24 cellular contexts compared by ENCODE assay signal in genomic region chr4:152618971-152619370, GRCh38.
"Had no signal": no experiment of that assay in that cellular context is flagged by ENCODE, and none has a peak within 500 bp of the region (broad histone marks: within the 10 kb centered on the region; RNA-seq: fewer than 3 reads in every experiment).

No MANE protein-coding gene starts in this region.

- H3K27ac Mint-ChIP-seq: activated CD4-positive, alpha-beta T cell treated with anti-CD3 and anti-CD28 coated beads for 36 hours; activated CD8-positive, alpha-beta memory T cell treated with anti-CD3 and anti-CD28 coated beads, Interleukin-2, amount 10 ng/mL, durations not matched to agents 7 days and 5 days; activated CD8-positive, alpha-beta T cell treated with anti-CD3 and anti-CD28 coated beads, Interleukin-2, amount 10 ng/mL, durations not matched to agents 7 days and 5 days; activated naive CD4-positive, alpha-beta T cell treated with anti-CD3 and anti-CD28 coated beads, Interleukin-2, amount 50 U/mL, for 72 hours; activated T-helper 2 cell treated with anti-CD3 and anti-CD28 coated beads, Interferon-gamma antibody, Interleukin-2, Interleukin-4, amounts not matched to agents 10 μg/mL and 5 μg/mL and 100 μg/mL, durations not matched to agents 14 hours and 24 hours and 36 hours; dendritic cell treated with granulocyte-macrophage colony-stimulating factor and Interleukin-4, amounts not matched to agents 40 ng/mL and 50 ng/mL, for 4 days; endodermal cell; memory B cell; naive thymus-derived CD8-positive, alpha-beta T cell; T-helper 2 cell treated with Interferon-gamma antibody and Interleukin-4, amounts not matched to agents 5 μg/mL and 100 μg/mL, for 36 hours had no signal

- DNase-seq: activated CD4-positive, alpha-beta T cell treated with anti-CD3 and anti-CD28 coated beads for 36 hours; activated CD4-positive, CD25-positive, alpha-beta regulatory T cell; activated CD8-positive, alpha-beta memory T cell treated with anti-CD3 and anti-CD28 coated beads, Interleukin-2, amount 10 ng/mL, durations not matched to agents 7 days and 5 days; activated CD8-positive, alpha-beta T cell treated with anti-CD3 and anti-CD28 coated beads, Interleukin-2, amount 10 ng/mL, durations not matched to agents 7 days and 5 days; activated T-cell treated with anti-CD3 and anti-CD28 coated beads, Interleukin-2, amount 50 U/mL, for 48 hours; endodermal cell; hippocampal formation; kidney; midbrain; naive thymus-derived CD8-positive, alpha-beta T cell; nucleus accumbens; right cardiac atrium; stimulated activated naive CD4-positive, alpha-beta T cell; tibial artery had no signal

- H3K4me3 ChIP-seq: breast epithelium, gastroesophageal sphincter, suprapubic skin, tibial artery had no signal

- H3K4me1 ChIP-seq: breast epithelium, gastroesophageal sphincter, suprapubic skin, tibial artery had no signal

- ATAC-seq: activated CD4-positive, alpha-beta T cell treated with anti-CD3 and anti-CD28 coated beads for 36 hours; activated CD8-positive, alpha-beta memory T cell treated with anti-CD3 and anti-CD28 coated beads, Interleukin-2, amount 10 ng/mL, durations not matched to agents 7 days and 5 days; activated CD8-positive, alpha-beta T cell treated with anti-CD3 and anti-CD28 coated beads, Interleukin-2, amount 10 ng/mL, durations not matched to agents 7 days and 5 days; activated naive CD4-positive, alpha-beta T cell treated with anti-CD3 and anti-CD28 coated beads, Interleukin-2, amount 50 U/mL, for 72 hours; gastroesophageal sphincter; naive thymus-derived CD8-positive, alpha-beta T cell; right cardiac atrium had no signal

- H3K4me3 Mint-ChIP-seq: activated CD4-positive, alpha-beta T cell treated with anti-CD3 and anti-CD28 coated beads for 36 hours; activated CD8-positive, alpha-beta memory T cell treated with anti-CD3 and anti-CD28 coated beads, Interleukin-2, amount 10 ng/mL, durations not matched to agents 7 days and 5 days; activated CD8-positive, alpha-beta T cell treated with anti-CD3 and anti-CD28 coated beads, Interleukin-2, amount 10 ng/mL, durations not matched to agents 7 days and 5 days; central memory CD8-positive, alpha-beta T cell; dendritic cell treated with granulocyte-macrophage colony-stimulating factor and Interleukin-4, amounts not matched to agents 40 ng/mL and 50 ng/mL, for 4 days; endodermal cell; memory B cell; naive thymus-derived CD8-positive, alpha-beta T cell; neural crest cell; T-helper 2 cell treated with Interferon-gamma antibody and Interleukin-4, amounts not matched to agents 5 μg/mL and 100 μg/mL, for 36 hours had no signal

- H3K36me3 Mint-ChIP-seq: activated CD8-positive, alpha-beta memory T cell treated with anti-CD3 and anti-CD28 coated beads, Interleukin-2, amount 10 ng/mL, durations not matched to agents 7 days and 5 days; activated naive CD4-positive, alpha-beta T cell treated with anti-CD3 and anti-CD28 coated beads, Interleukin-2, amount 50 U/mL, for 72 hours; memory B cell had no signal

- H3K4me1 Mint-ChIP-seq: activated CD4-positive, alpha-beta T cell treated with anti-CD3 and anti-CD28 coated beads for 36 hours; activated CD8-positive, alpha-beta memory T cell treated with anti-CD3 and anti-CD28 coated beads, Interleukin-2, amount 10 ng/mL, durations not matched to agents 7 days and 5 days; central memory CD8-positive, alpha-beta T cell; naive thymus-derived CD8-positive, alpha-beta T cell; neural crest cell had no signal

- H3K9me3 ChIP-seq: breast epithelium, gastroesophageal sphincter, suprapubic skin, tibial artery had no signal

- H3K36me3 ChIP-seq: breast epithelium, gastroesophageal sphincter, suprapubic skin, tibial artery had no signal

- H3K27me3 Mint-ChIP-seq: activated CD4-positive, alpha-beta T cell treated with anti-CD3 and anti-CD28 coated beads for 36 hours; memory B cell had no signal

- H3K27me3 ChIP-seq: breast epithelium, suprapubic skin had no signal

- H3K27ac ChIP-seq: breast epithelium, gastroesophageal sphincter, suprapubic skin, tibial artery had no signal

- H3K9me3 Mint-ChIP-seq: activated naive CD4-positive, alpha-beta T cell treated with anti-CD3 and anti-CD28 coated beads, Interleukin-2, amount 50 U/mL, for 72 hours; activated T-helper 2 cell treated with anti-CD3 and anti-CD28 coated beads, Interferon-gamma antibody, Interleukin-2, Interleukin-4, amounts not matched to agents 10 μg/mL and 5 μg/mL and 100 μg/mL, durations not matched to agents 14 hours and 24 hours and 36 hours; central memory CD8-positive, alpha-beta T cell; dendritic cell treated with granulocyte-macrophage colony-stimulating factor and Interleukin-4, amounts not matched to agents 40 ng/mL and 50 ng/mL, for 4 days; endodermal cell; memory B cell; naive thymus-derived CD8-positive, alpha-beta T cell; neural crest cell; T-helper 2 cell treated with Interferon-gamma antibody and Interleukin-4, amounts not matched to agents 5 μg/mL and 100 μg/mL, for 36 hours had no signal
